In genomic region chr14:48398675-48399282, GRCh38 we compare ENCODE assay signal across 8 cellular contexts.
DNase-seq lines count a peak whose midpoint lies in the region; ATAC-seq, FAIRE-seq and TF ChIP-seq lines count a peak whose summit lies in the region.

No MANE protein-coding gene starts in this region.

- H3K36me3 Mint-ChIP-seq in Calu3 (ENCODE audit: insufficient read depth, unreplicated experiment): no peaks in the 10 kb centered on the region
- H3K36me3 Mint-ChIP-seq in mesothelial cell of epicardium: no peaks in the 10 kb centered on the region
- H3K36me3 Mint-ChIP-seq in T-cell: no peaks in the 10 kb centered on the region

- intact Hi-C loops in Calu3 (cut with micrococcal nuclease; ENCODE audit: unreplicated experiment): loop anchor here (1.0 to 5.0 kb wide), 2 partner anchors 481 to 774 kb away; no protein-coding TSS in a partner anchor

- POLR2A ChIA-PET in T-cell (lab: Charles Lee): no interaction called here

- H3K36me3 ChIP-seq in bronchial epithelial cell (ENCODE audit: control insufficient read depth, insufficient read depth, low read length): no peaks in the 10 kb centered on the region

- DNase-seq in Calu3: peak; percentile 6
- peak; percentile 39 for DNase-seq in NCI-H446 treated with DMSO at 0.1 percent for 48 hours (lab: John Stamatoyannopoulos, UW)
- peak; percentile 43 for DNase-seq in bronchial epithelial cell (ENCODE audit: low read depth)
- no peak for DNase-seq in mesothelial cell of epicardium (ENCODE audit: low spot score in 2 of 2, unreplicated experiment in 2 of 2)
- no peak for DNase-seq in activated T-cell treated with anti-CD3 and anti-CD28 coated beads, Interleukin-2, amount 50 U/mL, for 1 hour
- DNase-seq in mucosa of gallbladder (ENCODE audit: low spot score): no peak
- DNase-seq in T-cell: no peak

- peaks cover 2% of the 10 kb centered on the region for H3K9me3 Mint-ChIP-seq in Calu3 (ENCODE audit: low read depth, unreplicated experiment)
- peaks cover 5% of the 10 kb centered on the region for H3K9me3 Mint-ChIP-seq in mesothelial cell of epicardium
- peaks cover 0 to 6% (median 0%) of the 10 kb centered on the region in 3 donors for H3K9me3 Mint-ChIP-seq in T-cell

- no TSS peak for BruUV-seq in Calu3 (replicated peaks; lab: Mats Ljungman, UMichigan)

- H3K27me3 ChIP-seq in bronchial epithelial cell (ENCODE audit: control insufficient read depth, insufficient read depth, low read length): no peaks in the 10 kb centered on the region

- FAIRE-seq in bronchial epithelial cell (lab: Jason Lieb, UNC): no peak

- H3K27ac Mint-ChIP-seq in Calu3 (ENCODE audit: unreplicated experiment) (no peak overlapping the region), mesothelial cell of epicardium (no peak overlapping the region), T-cell (no peak overlapping the region)

- H3K4me3 ChIP-seq in bronchial epithelial cell (ENCODE audit: low read depth, low read length): no peak overlapping the region

- no peaks in the 10 kb centered on the region for H3K4me1 Mint-ChIP-seq in Calu3 (ENCODE audit: low read depth, unreplicated experiment)
- H3K4me1 Mint-ChIP-seq in mesothelial cell of epicardium: peaks cover 2% of the 10 kb centered on the region
- H3K4me1 Mint-ChIP-seq in T-cell: no peaks in the 10 kb centered on the region

- no peaks in the 10 kb centered on the region for H3K27me3 Mint-ChIP-seq in Calu3 (ENCODE audit: unreplicated experiment)
- H3K27me3 Mint-ChIP-seq in mesothelial cell of epicardium (ENCODE audit: low read depth): no peaks in the 10 kb centered on the region
- no peaks in the 10 kb centered on the region for H3K27me3 Mint-ChIP-seq in T-cell

- CTCF ChIA-PET in Calu3 (lab: Charles Lee): no interaction called here
- CTCF ChIA-PET in T-cell (lab: Charles Lee): no interaction called here

- ATAC-seq in HG02678 (IDR thresholded peaks at IDR 0.05; ENCODE audit: unreplicated experiment): peak; percentile 62
- ATAC-seq in T-cell (replicated peaks in 1 of 4): no peak

- H3K4me3 Mint-ChIP-seq in Calu3 (ENCODE audit: low read depth, unreplicated experiment) (no peak overlapping the region), mesothelial cell of epicardium (no peak overlapping the region), T-cell (no peak overlapping the region)

- TF ChIP-seq CTCF in Calu3 (IDR thresholded peaks at IDR 0.05; ENCODE audit: unreplicated experiment) (no peak), bronchial epithelial cell (IDR thresholded peaks at IDR 0.05; ENCODE audit: insufficient read depth, low read length, severe bottlenecking) (peak; percentile 58), mesothelial cell of epicardium (IDR thresholded peaks at IDR 0.05; ENCODE audit: unreplicated experiment) (peak; percentile 63)

Comparison
In these comparisons a context has a peak if more than half of its experiments do, and no peak if none do; other contexts are left out.
1. DNase-seq: peak in Calu3 (single experiment), NCI-H446 treated with DMSO at 0.1 percent for 48 hours (single experiment) and bronchial epithelial cell (single experiment); none in mesothelial cell of epicardium (0 of 2), activated T-cell treated with anti-CD3 and anti-CD28 coated beads, Interleukin-2, amount 50 U/mL, for 1 hour (single experiment), mucosa of gallbladder (single experiment) and T-cell (0 of 34).